Comparison of ENCODE assay signal across 23 cellular contexts in genomic region chr5:175682664-175683063, GRCh38. TPM values are rescaled to one million over a fixed set of nuclear protein-coding genes. Genes with fewer than 3 reads are reported as not detected.
"Had no signal": no experiment of that assay in that cellular context is flagged by ENCODE, and none has a peak within 500 bp of the region (broad histone marks: within the 10 kb centered on the region; RNA-seq: fewer than 3 reads in every experiment).

No MANE protein-coding gene starts in this region.

- H3K9me3 ChIP-seq: breast epithelium, SK-N-SH, suprapubic skin had no signal

- DNase-seq: activated CD4-positive, alpha-beta T cell treated with anti-CD3 and anti-CD28 coated beads, Interleukin-2, amount 50 U/mL, for 1 hour; activated CD8-positive, alpha-beta memory T cell treated with anti-CD3 and anti-CD28 coated beads, Interleukin-2, amount 50 U/mL, for 4 hours; activated naive CD4-positive, alpha-beta T cell treated with anti-CD3 and anti-CD28 coated beads for 36 hours; activated T-cell treated with anti-CD3 and anti-CD28 coated beads, Interleukin-2, amount 50 U/mL, for 4 hours; endodermal cell; foreskin fibroblast; hippocampal formation; islet precursor cell; mammary epithelial cell; nephron progenitor cell; SK-N-SH; stimulated activated CD4-positive, alpha-beta T cell treated with anti-CD3 and anti-CD28 coated beads, Interleukin-15, amount 100 ng/mL, for 24 hours; stimulated activated CD4-positive, alpha-beta T cell treated with anti-CD3 and anti-CD28 coated beads, Interleukin-4, amount 100 ng/mL, for 1 hour; stimulated activated naive CD8-positive, alpha-beta T cell treated with anti-CD3 and anti-CD28 coated beads, Interleukin-15, amount 100 ng/mL, for 72 hours; T-cell; trophoblast cell had no signal

- H3K4me1 ChIP-seq: breast epithelium had no signal

- H3K9me3 Mint-ChIP-seq: activated naive CD4-positive, alpha-beta T cell treated with anti-CD3 and anti-CD28 coated beads for 36 hours; activated T-cell treated with anti-CD3 and anti-CD28 coated beads, Interleukin-2, amount 50 U/mL, for 4 hours; nephron progenitor cell; stimulated activated naive CD8-positive, alpha-beta T cell treated with anti-CD3 and anti-CD28 coated beads, Interleukin-15, amount 100 ng/mL, for 72 hours; T-cell had no signal

- H3K27ac ChIP-seq: breast epithelium, epithelial cell of prostate, skin epidermis, suprapubic skin had no signal

- H3K4me3 Mint-ChIP-seq: activated naive CD4-positive, alpha-beta T cell treated with anti-CD3 and anti-CD28 coated beads for 36 hours; activated T-cell treated with anti-CD3 and anti-CD28 coated beads, Interleukin-2, amount 50 U/mL, for 4 hours; endodermal cell; nephron progenitor cell; stimulated activated naive CD8-positive, alpha-beta T cell treated with anti-CD3 and anti-CD28 coated beads, Interleukin-15, amount 100 ng/mL, for 72 hours; T-cell had no signal

- H3K36me3 ChIP-seq: breast epithelium, suprapubic skin had no signal

- H3K27ac Mint-ChIP-seq: activated naive CD4-positive, alpha-beta T cell treated with anti-CD3 and anti-CD28 coated beads for 36 hours; endodermal cell; nephron progenitor cell; progenitor cell of endocrine pancreas; T-cell had no signal

- H3K27me3 Mint-ChIP-seq: stimulated activated naive CD8-positive, alpha-beta T cell treated with anti-CD3 and anti-CD28 coated beads, Interleukin-15, amount 100 ng/mL, for 72 hours; T-cell had no signal

- H3K4me3 ChIP-seq: breast epithelium, skin epidermis, suprapubic skin had no signal

- ATAC-seq: activated T-cell treated with anti-CD3 and anti-CD28 coated beads, Interleukin-2, amount 50 U/mL, for 4 hours; left lobe of liver; stimulated activated naive CD8-positive, alpha-beta T cell treated with anti-CD3 and anti-CD28 coated beads, Interleukin-15, amount 100 ng/mL, for 72 hours; T-cell had no signal

RNA-seq across cellular contexts. Expression of gene HRH2, which starts 24.8 kb away (rescaled TPM):
- total RNA-seq: mammary epithelial cell, myocyte had no signal
